ENCODE assay signal across 1 cellular context in the genomic region with DNA sequence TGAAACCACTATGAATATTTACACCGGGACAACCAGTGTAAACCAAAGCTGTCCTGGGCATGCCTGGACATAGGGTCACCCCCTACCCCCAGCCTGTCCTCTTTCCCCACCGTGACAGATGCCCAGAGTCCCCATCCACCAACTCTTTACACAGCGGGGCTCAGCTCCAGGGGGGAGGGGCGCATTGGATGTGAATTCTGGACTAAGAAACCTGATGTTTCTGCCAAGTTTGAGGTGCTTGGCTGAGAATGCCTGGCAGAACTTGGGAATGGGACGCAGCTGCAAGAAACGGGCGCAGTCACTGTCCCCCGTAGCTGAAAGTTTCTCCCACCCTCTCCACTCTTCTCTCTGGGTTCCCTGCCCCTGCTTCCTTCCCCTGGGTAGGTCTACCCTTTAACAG.
TF ChIP-seq lines count a peak whose summit lies in the region.

No MANE protein-coding gene starts in this region.

TF ChIP-seq in WTC11, 78 proteins besides CTCF, POLR2A, EP300 and RAD21 (continued from another document):
- TF ChIP-seq, protein P1, sequence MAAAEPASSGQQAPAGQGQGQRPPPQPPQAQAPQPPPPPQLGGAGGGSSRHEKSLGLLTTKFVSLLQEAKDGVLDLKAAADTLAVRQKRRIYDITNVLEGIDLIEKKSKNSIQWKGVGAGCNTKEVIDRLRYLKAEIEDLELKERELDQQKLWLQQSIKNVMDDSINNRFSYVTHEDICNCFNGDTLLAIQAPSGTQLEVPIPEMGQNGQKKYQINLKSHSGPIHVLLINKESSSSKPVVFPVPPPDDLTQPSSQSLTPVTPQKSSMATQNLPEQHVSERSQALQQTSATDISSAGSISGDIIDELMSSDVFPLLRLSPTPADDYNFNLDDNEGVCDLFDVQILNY (CRISPR knock-in tag; IDR thresholded peaks at IDR 0.05): no peak
- TF ChIP-seq ZNF263 (CRISPR knock-in tag; IDR thresholded peaks at IDR 0.05; ENCODE audit: low read depth) (no peak), ESRRA (CRISPR knock-in tag; IDR thresholded peaks at IDR 0.05; ENCODE audit: borderline replicate concordance) (no peak), CREM (CRISPR knock-in tag; IDR thresholded peaks at IDR 0.05) (no peak), NFATC4 (CRISPR knock-in tag; IDR thresholded peaks at IDR 0.05) (no peak), RELA (CRISPR knock-in tag; IDR thresholded peaks at IDR 0.05; ENCODE audit: borderline replicate concordance) (no peak)
- TF ChIP-seq, protein P2, sequence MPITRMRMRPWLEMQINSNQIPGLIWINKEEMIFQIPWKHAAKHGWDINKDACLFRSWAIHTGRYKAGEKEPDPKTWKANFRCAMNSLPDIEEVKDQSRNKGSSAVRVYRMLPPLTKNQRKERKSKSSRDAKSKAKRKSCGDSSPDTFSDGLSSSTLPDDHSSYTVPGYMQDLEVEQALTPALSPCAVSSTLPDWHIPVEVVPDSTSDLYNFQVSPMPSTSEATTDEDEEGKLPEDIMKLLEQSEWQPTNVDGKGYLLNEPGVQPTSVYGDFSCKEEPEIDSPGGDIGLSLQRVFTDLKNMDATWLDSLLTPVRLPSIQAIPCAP (CRISPR knock-in tag; IDR thresholded peaks at IDR 0.05): no peak
- TF ChIP-seq, protein P3, sequence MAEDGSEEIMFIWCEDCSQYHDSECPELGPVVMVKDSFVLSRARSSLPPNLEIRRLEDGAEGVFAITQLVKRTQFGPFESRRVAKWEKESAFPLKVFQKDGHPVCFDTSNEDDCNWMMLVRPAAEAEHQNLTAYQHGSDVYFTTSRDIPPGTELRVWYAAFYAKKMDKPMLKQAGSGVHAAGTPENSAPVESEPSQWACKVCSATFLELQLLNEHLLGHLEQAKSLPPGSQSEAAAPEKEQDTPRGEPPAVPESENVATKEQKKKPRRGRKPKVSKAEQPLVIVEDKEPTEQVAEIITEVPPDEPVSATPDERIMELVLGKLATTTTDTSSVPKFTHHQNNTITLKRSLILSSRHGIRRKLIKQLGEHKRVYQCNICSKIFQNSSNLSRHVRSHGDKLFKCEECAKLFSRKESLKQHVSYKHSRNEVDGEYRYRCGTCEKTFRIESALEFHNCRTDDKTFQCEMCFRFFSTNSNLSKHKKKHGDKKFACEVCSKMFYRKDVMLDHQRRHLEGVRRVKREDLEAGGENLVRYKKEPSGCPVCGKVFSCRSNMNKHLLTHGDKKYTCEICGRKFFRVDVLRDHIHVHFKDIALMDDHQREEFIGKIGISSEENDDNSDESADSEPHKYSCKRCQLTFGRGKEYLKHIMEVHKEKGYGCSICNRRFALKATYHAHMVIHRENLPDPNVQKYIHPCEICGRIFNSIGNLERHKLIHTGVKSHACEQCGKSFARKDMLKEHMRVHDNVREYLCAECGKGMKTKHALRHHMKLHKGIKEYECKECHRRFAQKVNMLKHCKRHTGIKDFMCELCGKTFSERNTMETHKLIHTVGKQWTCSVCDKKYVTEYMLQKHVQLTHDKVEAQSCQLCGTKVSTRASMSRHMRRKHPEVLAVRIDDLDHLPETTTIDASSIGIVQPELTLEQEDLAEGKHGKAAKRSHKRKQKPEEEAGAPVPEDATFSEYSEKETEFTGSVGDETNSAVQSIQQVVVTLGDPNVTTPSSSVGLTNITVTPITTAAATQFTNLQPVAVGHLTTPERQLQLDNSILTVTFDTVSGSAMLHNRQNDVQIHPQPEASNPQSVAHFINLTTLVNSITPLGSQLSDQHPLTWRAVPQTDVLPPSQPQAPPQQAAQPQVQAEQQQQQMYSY (CRISPR knock-in tag; IDR thresholded peaks at IDR 0.05): no peak
